In genomic region chr7:130941322-130942210, GRCh38 we compare ENCODE assay signal across 8 cellular contexts.
DNase-seq lines count a peak whose midpoint lies in the region; ATAC-seq and TF ChIP-seq lines count a peak whose summit lies in the region.

No MANE protein-coding gene starts in this region.

- ATAC-seq in right cardiac atrium = peak; percentile 70 to 78

- H3K4me3 Mint-ChIP-seq in activated naive CD4-positive, alpha-beta T cell treated with anti-CD3 and anti-CD28 coated beads, Interleukin-2, amount 50 U/mL, for 24 hours = peak overlapping the region; percentile 88

- H3K9me3 ChIP-seq in right cardiac atrium (ENCODE audit: control insufficient read depth, low read length) = no peaks in the 10 kb centered on the region
- H3K9me3 ChIP-seq in spleen = no peaks in the 10 kb centered on the region

- peaks cover 13% of the 10 kb centered on the region; the same call in 1 of the 2 replicates for H3K36me3 ChIP-seq in KMS-11 (ENCODE audit: insufficient read depth)
- peaks cover 0 to 29% (median 0%) of the 10 kb centered on the region in 6 donors for H3K36me3 ChIP-seq in spleen

- peaks cover 36% of the 10 kb centered on the region for H3K4me1 ChIP-seq in KMS-11 (ENCODE audit: low read depth, poor library complexity, severe bottlenecking)
- peaks cover 11% of the 10 kb centered on the region for H3K4me1 ChIP-seq in right cardiac atrium (ENCODE audit: control insufficient read depth, insufficient read depth, low read length)
- H3K4me1 ChIP-seq in spleen = peaks cover 40 to 100% (median 84%) of the 10 kb centered on the region in 6 donors

- H2AFZ ChIP-seq in KMS-11 (ENCODE audit: low read depth) = no peak overlapping the region

- peak overlapping the region; percentile 61 for H3K4me3 ChIP-seq in AG10803 (ENCODE audit: low read length)
- H3K4me3 ChIP-seq in KMS-11 (IDR thresholded peaks at IDR 0.05; ENCODE audit: insufficient read depth, low read depth, low read length) = no peak overlapping the region
- H3K4me3 ChIP-seq in right cardiac atrium (ENCODE audit: low read length) = peak overlapping the region; percentile 29
- H3K4me3 ChIP-seq in spleen = peak overlapping the region; percentile 14 to 65 (median 30)

- H4K20me1 ChIP-seq in KMS-11 (ENCODE audit: insufficient read depth) = peaks cover 22% of the 10 kb centered on the region

- TF ChIP-seq CTCF in AG10803 (conservative IDR thresholded peaks at IDR 0.05; ENCODE audit: low read length) = no peak
- TF ChIP-seq CTCF in KMS-11 (conservative IDR thresholded peaks at IDR 0.05; ENCODE audit: low read depth, low read length) = no peak
- TF ChIP-seq CTCF in spleen (IDR thresholded peaks at IDR 0.05 in 8 of 11, conservative IDR thresholded peaks at IDR 0.05 in 3 of 11) = no peak

- no peaks in the 10 kb centered on the region for H3K27me3 ChIP-seq in KMS-11 (ENCODE audit: insufficient read depth, low read depth)
- H3K27me3 ChIP-seq in right cardiac atrium (ENCODE audit: control insufficient read depth, insufficient read depth) = no peaks in the 10 kb centered on the region
- no peaks in the 10 kb centered on the region for H3K27me3 ChIP-seq in spleen (replicated peaks in 1 of 7)

- no peaks in the 10 kb centered on the region for H3K9me3 Mint-ChIP-seq in activated naive CD4-positive, alpha-beta T cell treated with anti-CD3 and anti-CD28 coated beads, Interleukin-2, amount 50 U/mL, for 24 hours

- no peaks in the 10 kb centered on the region for H3K27me3 Mint-ChIP-seq in activated naive CD4-positive, alpha-beta T cell treated with anti-CD3 and anti-CD28 coated beads, Interleukin-2, amount 50 U/mL, for 24 hours

- H3K4me2 ChIP-seq in KMS-11 = no peak overlapping the region

- no peak overlapping the region for H3K9ac ChIP-seq in KMS-11

- DNase-seq in AG10803 (ENCODE audit: low read depth) = peak; percentile 61
- peak; percentile 36 to 65 (median 62) for DNase-seq in right cardiac atrium
- DNase-seq in spleen = peak; percentile 83
- DNase-seq in D341Med (ENCODE audit: low spot score) = no peak
- DNase-seq in amniotic stem cell (lab: John Stamatoyannopoulos, UW) = no peak
- DNase-seq in SKM-1 (lab: John Stamatoyannopoulos, UW; ENCODE audit: unreplicated experiment) = no peak

- intact Hi-C loops in right cardiac atrium (cut with DNase I) (no loop called here), spleen (cut with DNase I; ENCODE audit: low total_unique reads) (no loop called here)

- no peak for TF ChIP-seq POLR2A in spleen (IDR thresholded peaks at IDR 0.05)

- H3K79me2 ChIP-seq in KMS-11 (ENCODE audit: insufficient read depth, low read depth) = peaks cover 100% of the 10 kb centered on the region

- 31% methylated on average over 20 of the region's 20 CpGs for WGBS in right cardiac atrium
- 42 to 64% (median 52%) methylated on average over 18 to 20 of the region's 20 CpGs for WGBS in spleen, 5 donors

- peaks cover 94% of the 10 kb centered on the region for H3K4me1 Mint-ChIP-seq in activated naive CD4-positive, alpha-beta T cell treated with anti-CD3 and anti-CD28 coated beads, Interleukin-2, amount 50 U/mL, for 24 hours

- H3K27ac ChIP-seq in KMS-11 (peak overlapping the region; percentile 8; the same call in 1 of the 2 replicates), right cardiac atrium (ENCODE audit: low read length) (peak overlapping the region; percentile 52), spleen (peak overlapping the region; percentile 65 to 89 (median 84))

- peak overlapping the region; percentile 93 for H3K27ac Mint-ChIP-seq in activated naive CD4-positive, alpha-beta T cell treated with anti-CD3 and anti-CD28 coated beads, Interleukin-2, amount 50 U/mL, for 24 hours

- peaks cover 60% of the 10 kb centered on the region for H3K36me3 Mint-ChIP-seq in activated naive CD4-positive, alpha-beta T cell treated with anti-CD3 and anti-CD28 coated beads, Interleukin-2, amount 50 U/mL, for 24 hours

Comparison
In these comparisons a context has a peak if more than half of its experiments do, and no peak if none do; other contexts are left out.
1. DNase-seq: peak in AG10803 (single experiment), right cardiac atrium (3 of 3) and spleen (single experiment); none in D341Med (single experiment), amniotic stem cell (single experiment) and SKM-1 (single experiment).
2. H3K27ac ChIP-seq: peak in every context shown above with its lines; median percentile 84 in spleen; 52 in right cardiac atrium; 8 in KMS-11.